Comparison of ENCODE assay signal across 17 cellular contexts in genomic region chr5:168737066-168737465, GRCh38.
DNase-seq lines count a peak whose midpoint lies in the region; ATAC-seq and TF ChIP-seq lines count a peak whose summit lies in the region.
"Had no signal": no experiment of that assay in that cellular context is flagged by ENCODE, and none has a peak within 500 bp of the region (broad histone marks: within the 10 kb centered on the region; RNA-seq: fewer than 3 reads in every experiment).

No MANE protein-coding gene starts in this region.

- DNase-seq in G401 (ENCODE audit: low spot score) (peak; percentile 3), coronary artery (ENCODE audit: low spot score) (peak; percentile 38), neural progenitor cell (ENCODE audit: low spot score) (no peak), T1000 (lab: John Stamatoyannopoulos, UW) (no peak), NCI-H1417 (lab: John Stamatoyannopoulos, UW) (no peak), SK-N-DZ (ENCODE audit: low spot score) (no peak)
- DNase-seq: CD8-positive, alpha-beta T cell; COR-L47; DMS153; DMS79 treated with DMSO at 0.1 percent for 48 hours; EL; GDM1; HCEC 1CT; HFFc6 had no signal

- H3K9ac ChIP-seq in neural progenitor cell, result no peak overlapping the region

- no peaks in the 10 kb centered on the region for H3K9me3 Mint-ChIP-seq in neural progenitor cell
- H3K9me3 Mint-ChIP-seq: CD14-positive monocyte; CD8-positive, alpha-beta T cell; HFFc6 had no signal

- H3K27me3 Mint-ChIP-seq in neural progenitor cell (ENCODE audit: insufficient read depth, low read depth), result peaks cover 6% of the 10 kb centered on the region
- H3K27me3 Mint-ChIP-seq: B cell had no signal

- H3K4me1 Mint-ChIP-seq in neural progenitor cell, result peaks cover 19% of the 10 kb centered on the region
- H3K4me1 Mint-ChIP-seq: CD14-positive monocyte had no signal

- H3K4me2 ChIP-seq in neural progenitor cell, result no peak overlapping the region

- no peaks in the 10 kb centered on the region for H4K20me1 ChIP-seq in neural progenitor cell (ENCODE audit: low read depth)

- no peaks in the 10 kb centered on the region for H3K36me3 ChIP-seq in neural progenitor cell

- H3K27me3 ChIP-seq in neural progenitor cell, result no peaks in the 10 kb centered on the region

- H3K4me1 ChIP-seq in neural progenitor cell, result no peaks in the 10 kb centered on the region

- H3K9me3 ChIP-seq in neural progenitor cell (ENCODE audit: low read depth), result no peaks in the 10 kb centered on the region

- H3F3A ChIP-seq in neural progenitor cell (ENCODE audit: low read depth), result no peaks in the 10 kb centered on the region

- H3K79me2 ChIP-seq in neural progenitor cell (ENCODE audit: low read depth), result no peaks in the 10 kb centered on the region

- peak overlapping the region; percentile 87 for H3K27ac ChIP-seq in coronary artery
- no peak overlapping the region for H3K27ac ChIP-seq in neural progenitor cell

- in situ Hi-C loops in G401 (cut with HindIII; ENCODE audit: low sequenced_read_pairs), result no loop called here

- H3K36me3 Mint-ChIP-seq in neural progenitor cell, result peaks cover 2% of the 10 kb centered on the region
- H3K36me3 Mint-ChIP-seq: CD14-positive monocyte; CD8-positive, alpha-beta T cell had no signal

- H3K4me3 ChIP-seq in coronary artery, result no peak overlapping the region
- no peak overlapping the region for H3K4me3 ChIP-seq in neural progenitor cell

- no peak overlapping the region for H2AFZ ChIP-seq in neural progenitor cell (replicated peaks)

- TF ChIP-seq CTCF in coronary artery (IDR thresholded peaks at IDR 0.05) (no peak), neural progenitor cell (IDR thresholded peaks at IDR 0.05) (no peak)

- no peak for ATAC-seq in GM21825 (IDR thresholded peaks at IDR 0.05; ENCODE audit: unreplicated experiment)
- ATAC-seq: CD8-positive, alpha-beta T cell had no signal

- H3K27ac Mint-ChIP-seq in neural progenitor cell, result peak overlapping the region; percentile 19
- H3K27ac Mint-ChIP-seq: B cell; CD14-positive monocyte; CD8-positive, alpha-beta T cell; HFFc6 had no signal

- H3K4me3 Mint-ChIP-seq in neural progenitor cell, result no peak overlapping the region
- H3K4me3 Mint-ChIP-seq: B cell; CD8-positive, alpha-beta T cell; HFFc6 had no signal

Comparison
In these comparisons a context has a peak if more than half of its experiments do, and no peak if none do; other contexts are left out.
1. DNase-seq: peak in G401 (single experiment) and coronary artery (single experiment); none in neural progenitor cell (single experiment), T1000 (single experiment), NCI-H1417 (0 of 3) and SK-N-DZ (single experiment).